19 cellular contexts compared by ENCODE assay signal in the genomic region with DNA sequence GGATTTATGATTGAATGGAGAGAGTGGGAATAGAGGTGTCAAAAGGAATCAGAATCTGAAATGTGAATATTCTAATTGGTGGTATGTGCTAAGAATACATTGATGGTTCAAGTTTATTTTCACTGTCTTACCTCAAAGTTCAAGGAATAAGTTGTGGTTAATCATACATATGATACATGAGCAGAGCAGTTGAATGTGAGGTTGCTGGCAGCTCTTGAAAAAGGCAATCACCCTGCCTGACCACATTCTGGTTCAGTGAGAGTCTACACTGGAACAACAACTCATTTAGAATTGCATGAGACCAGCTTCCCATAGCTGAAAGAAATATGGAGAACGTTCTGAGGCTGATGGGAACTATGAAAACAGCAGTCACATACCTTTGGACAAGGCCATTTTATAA.
DNase-seq lines count a peak whose midpoint lies in the region; TF ChIP-seq lines count a peak whose summit lies in the region.
"Had no signal": no experiment of that assay in that cellular context is flagged by ENCODE, and none has a peak within 500 bp of the region (broad histone marks: within the 10 kb centered on the region; RNA-seq: fewer than 3 reads in every experiment).

No MANE protein-coding gene starts in this region.

- H3K9me3 Mint-ChIP-seq in type B pancreatic cell, result no peaks in the 10 kb centered on the region
- H3K9me3 Mint-ChIP-seq in CD4-positive, alpha-beta memory T cell, result no peaks in the 10 kb centered on the region
- H3K9me3 Mint-ChIP-seq: activated naive CD8-positive, alpha-beta T cell treated with anti-CD3 and anti-CD28 coated beads for 36 hours; central memory CD8-positive, alpha-beta T cell; endodermal cell; naive thymus-derived CD4-positive, alpha-beta T cell; stimulated activated memory B cell treated with anti-CD40 and anti-IgM and Interleukin-4, amounts not matched to agents 10 μg/mL and 1 μg/mL and 100 μg/mL, for 72 hours had no signal

- H3K27ac ChIP-seq in CD4-positive, alpha-beta memory T cell (ENCODE audit: low read depth, low read length), result no peak overlapping the region
- H3K27ac ChIP-seq: BLaER1 treated with 17β-estradiol and CSF1 and Interleukin-3, amounts not matched to agents 10 nM and 100 nM; gastrocnemius medialis had no signal

- H3K4me1 ChIP-seq in CD4-positive, alpha-beta memory T cell (ENCODE audit: insufficient read depth, low read length), result no peaks in the 10 kb centered on the region
- H3K4me1 ChIP-seq: HAP-1 had no signal

- POLR2A ChIA-PET in CD4-positive, alpha-beta memory T cell (lab: Charles Lee; ENCODE audit: partially characterized antibody), result no interaction called here

- H3K27me3 ChIP-seq in CD4-positive, alpha-beta memory T cell (ENCODE audit: insufficient read depth, low read length), result peaks cover 3% of the 10 kb centered on the region
- H3K27me3 ChIP-seq: BLaER1 treated with 17β-estradiol and CSF1 and Interleukin-3, amounts not matched to agents 10 nM and 100 nM; gastrocnemius medialis; tibial nerve had no signal

- DNase-seq in HT1080 (ENCODE audit: low read depth) (peak; percentile 60), astrocyte of the hippocampus (ENCODE audit: low read depth, low spot score) (peak; percentile 84), iris pigment epithelial cell (ENCODE audit: low read depth) (peak; percentile 97), type B pancreatic cell (ENCODE audit: extremely low spot score, unreplicated experiment) (no peak), DMS114 treated with DMSO at 0.1 percent for 48 hours (lab: John Stamatoyannopoulos, UW; ENCODE audit: unreplicated experiment) (no peak), NCI-H1105 treated with DMSO at 0.1 percent for 48 hours (lab: John Stamatoyannopoulos, UW) (no peak)
- no peak for DNase-seq in CD4-positive, alpha-beta memory T cell
- DNase-seq: activated CD8-positive, alpha-beta T cell treated with anti-CD3 and anti-CD28 coated beads, Interleukin-2, amount 10 ng/mL, durations not matched to agents 7 days and 5 days; activated naive CD8-positive, alpha-beta T cell treated with anti-CD3 and anti-CD28 coated beads for 36 hours; endodermal cell; gastrocnemius medialis; naive thymus-derived CD4-positive, alpha-beta T cell; NCI-H1436; T-helper 1 cell had no signal

- H3K4me3 ChIP-seq in CD4-positive, alpha-beta memory T cell (ENCODE audit: low read length in 2 of 2), result no peak overlapping the region
- H3K4me3 ChIP-seq: BLaER1 treated with 17β-estradiol and CSF1 and Interleukin-3, amounts not matched to agents 10 nM and 100 nM; gastrocnemius medialis; HAP-1; tibial nerve had no signal

- intact Hi-C loops in CD4-positive, alpha-beta memory T cell (cut with micrococcal nuclease), result no loop called here

- H3K36me3 ChIP-seq in CD4-positive, alpha-beta memory T cell (ENCODE audit: insufficient read depth, low read length), result no peaks in the 10 kb centered on the region
- H3K36me3 ChIP-seq: BLaER1 treated with 17β-estradiol and CSF1 and Interleukin-3, amounts not matched to agents 10 nM and 100 nM; gastrocnemius medialis; HAP-1; tibial nerve had no signal

- peaks cover 10% of the 10 kb centered on the region for H3K4me1 Mint-ChIP-seq in type B pancreatic cell (ENCODE audit: unreplicated experiment)
- no peaks in the 10 kb centered on the region for H3K4me1 Mint-ChIP-seq in CD4-positive, alpha-beta memory T cell
- H3K4me1 Mint-ChIP-seq: activated naive CD8-positive, alpha-beta T cell treated with anti-CD3 and anti-CD28 coated beads for 36 hours; central memory CD8-positive, alpha-beta T cell; endodermal cell; stimulated activated memory B cell treated with anti-CD40 and anti-IgM and Interleukin-4, amounts not matched to agents 10 μg/mL and 1 μg/mL and 100 μg/mL, for 72 hours had no signal

- no peaks in the 10 kb centered on the region for H3K36me3 Mint-ChIP-seq in type B pancreatic cell
- no peaks in the 10 kb centered on the region for H3K36me3 Mint-ChIP-seq in CD4-positive, alpha-beta memory T cell
- H3K36me3 Mint-ChIP-seq: activated naive CD8-positive, alpha-beta T cell treated with anti-CD3 and anti-CD28 coated beads for 36 hours; naive thymus-derived CD4-positive, alpha-beta T cell; stimulated activated memory B cell treated with anti-CD40 and anti-IgM and Interleukin-4, amounts not matched to agents 10 μg/mL and 1 μg/mL and 100 μg/mL, for 72 hours had no signal

- peak overlapping the region; percentile 2 for H3K27ac Mint-ChIP-seq in type B pancreatic cell
- H3K27ac Mint-ChIP-seq in CD4-positive, alpha-beta memory T cell, result no peak overlapping the region
- H3K27ac Mint-ChIP-seq: activated CD8-positive, alpha-beta T cell treated with anti-CD3 and anti-CD28 coated beads, Interleukin-2, amount 10 ng/mL, durations not matched to agents 7 days and 5 days; activated naive CD8-positive, alpha-beta T cell treated with anti-CD3 and anti-CD28 coated beads for 36 hours; endodermal cell; naive thymus-derived CD4-positive, alpha-beta T cell; stimulated activated memory B cell treated with anti-CD40 and anti-IgM and Interleukin-4, amounts not matched to agents 10 μg/mL and 1 μg/mL and 100 μg/mL, for 72 hours had no signal

- no peaks in the 10 kb centered on the region for H3K9me3 ChIP-seq in CD4-positive, alpha-beta memory T cell (ENCODE audit: control insufficient read depth in 1 of 2, low read length in 2 of 2)
- H3K9me3 ChIP-seq: gastrocnemius medialis, HAP-1, tibial nerve had no signal

- H3K27me3 Mint-ChIP-seq in type B pancreatic cell, result no peaks in the 10 kb centered on the region
- H3K27me3 Mint-ChIP-seq in CD4-positive, alpha-beta memory T cell, result peaks cover 7 to 12% of the 10 kb centered on the region in 2 donors

- no peak overlapping the region for H3K4me3 Mint-ChIP-seq in type B pancreatic cell
- H3K4me3 Mint-ChIP-seq in CD4-positive, alpha-beta memory T cell, result no peak overlapping the region
- H3K4me3 Mint-ChIP-seq: activated CD8-positive, alpha-beta T cell treated with anti-CD3 and anti-CD28 coated beads, Interleukin-2, amount 10 ng/mL, durations not matched to agents 7 days and 5 days; activated naive CD8-positive, alpha-beta T cell treated with anti-CD3 and anti-CD28 coated beads for 36 hours; central memory CD8-positive, alpha-beta T cell; endodermal cell; naive thymus-derived CD4-positive, alpha-beta T cell; stimulated activated memory B cell treated with anti-CD40 and anti-IgM and Interleukin-4, amounts not matched to agents 10 μg/mL and 1 μg/mL and 100 μg/mL, for 72 hours had no signal

- TF ChIP-seq CTCF in type B pancreatic cell (conservative IDR thresholded peaks at IDR 0.05), result no peak

- CTCF ChIA-PET in CD4-positive, alpha-beta memory T cell (lab: Charles Lee; ENCODE audit: partially characterized antibody), result no interaction called here

Comparison
In these comparisons a context has a peak if more than half of its experiments do, and no peak if none do; other contexts are left out.
1. DNase-seq: peak in HT1080 (single experiment), astrocyte of the hippocampus (single experiment) and iris pigment epithelial cell (single experiment); none in type B pancreatic cell (single experiment), CD4-positive, alpha-beta memory T cell (0 of 5), DMS114 treated with DMSO at 0.1 percent for 48 hours (single experiment) and NCI-H1105 treated with DMSO at 0.1 percent for 48 hours (single experiment).